ENCODE assay signal across 16 cellular contexts in genomic region chr6:11368264-11368663, GRCh38.
DNase-seq lines count a peak whose midpoint lies in the region; ATAC-seq and TF ChIP-seq lines count a peak whose summit lies in the region.
"Had no signal": no experiment of that assay in that cellular context is flagged by ENCODE, and none has a peak within 500 bp of the region (broad histone marks: within the 10 kb centered on the region; RNA-seq: fewer than 3 reads in every experiment).

No MANE protein-coding gene starts in this region.

- H3K27me3 Mint-ChIP-seq in MCF 10A (ENCODE audit: insufficient read depth, unreplicated experiment), result no peaks in the 10 kb centered on the region

- POLR2A ChIA-PET in MCF 10A (lab: Yijun Ruan, JAX), result no interaction called here

- H3K4me3 ChIP-seq in breast epithelium (no peak overlapping the region), astrocyte of the cerebellum (ENCODE audit: low read depth, low read length) (no peak overlapping the region), thyroid gland (replicated peaks in 1 of 3) (no peak overlapping the region)
- H3K4me3 ChIP-seq: adrenal gland, HAP-1, tibial nerve had no signal

- H3K27me3 ChIP-seq in breast epithelium, result no peaks in the 10 kb centered on the region
- H3K27me3 ChIP-seq in thyroid gland, result no peaks in the 10 kb centered on the region
- H3K27me3 ChIP-seq: adrenal gland, tibial nerve had no signal

- no peaks in the 10 kb centered on the region for H3K9me3 ChIP-seq in breast epithelium
- no peaks in the 10 kb centered on the region for H3K9me3 ChIP-seq in thyroid gland
- H3K9me3 ChIP-seq: adrenal gland, HAP-1, tibial nerve had no signal

- no peaks in the 10 kb centered on the region for H3K36me3 ChIP-seq in breast epithelium
- H3K36me3 ChIP-seq in thyroid gland, result no peaks in the 10 kb centered on the region
- H3K36me3 ChIP-seq: adrenal gland, HAP-1, tibial nerve had no signal

- H3K27ac ChIP-seq in breast epithelium (peak overlapping the region in 1 of 2 donors; percentile 77), thyroid gland (peak overlapping the region in 2 of 3 donors; percentile 10 to 79)
- H3K27ac ChIP-seq: adrenal gland had no signal

- no peaks in the 10 kb centered on the region for H3K36me3 Mint-ChIP-seq in MCF 10A (ENCODE audit: insufficient read depth, unreplicated experiment)

- intact Hi-C loops in MCF 10A (cut with micrococcal nuclease), result no loop called here
- intact Hi-C loops in breast epithelium (cut with DNase I; ENCODE audit: low total_unique reads), result loop anchor here (10.0 kb wide), 1 partner anchor 123 kb away; no protein-coding TSS in a partner anchor
- intact Hi-C loops in thyroid gland (cut with DNase I), result no loop called here

- H3K4me3 Mint-ChIP-seq in MCF 10A (ENCODE audit: unreplicated experiment), result no peak overlapping the region

- ATAC-seq in HG02571 (IDR thresholded peaks at IDR 0.05; ENCODE audit: unreplicated experiment), result no peak

- no TSS peak for BruUV-seq in MCF 10A (replicated peaks; lab: Mats Ljungman, UMichigan)

- DNase-seq in MCF 10A (ENCODE audit: unreplicated experiment) (no peak), breast epithelium (ENCODE audit: low spot score in 2 of 2) (no peak), astrocyte of the cerebellum (ENCODE audit: low read depth) (peak; percentile 39), kidney tubule cell (ENCODE audit: low spot score) (peak; percentile 75), thyroid gland (no peak), NCI-H524 treated with DMSO at 0.1 percent for 48 hours (lab: John Stamatoyannopoulos, UW) (no peak), EL (no peak)
- DNase-seq: activated CD8-positive, alpha-beta memory T cell treated with anti-CD3 and anti-CD28 coated beads for 24 hours; adrenal gland; C1 segment of cervical spinal cord; NCI-H1930; NCI-H446 treated with DMSO at 0.1 percent for 48 hours; SHP77 had no signal

- peaks cover 33% of the 10 kb centered on the region for H3K4me1 Mint-ChIP-seq in MCF 10A (ENCODE audit: insufficient read depth, unreplicated experiment)

- WGBS in thyroid gland, 2 donors, result 93% methylated on average over 5 of the region's 5 CpGs

- H3K4me1 ChIP-seq in breast epithelium (no peaks in the 10 kb centered on the region), thyroid gland (peaks cover 23 to 65% of the 10 kb centered on the region in 2 donors)
- H3K4me1 ChIP-seq: adrenal gland had no signal

- TF ChIP-seq CTCF in MCF 10A (IDR thresholded peaks at IDR 0.05; ENCODE audit: unreplicated experiment) (no peak), breast epithelium (IDR thresholded peaks at IDR 0.05) (no peak), astrocyte of the cerebellum (IDR thresholded peaks at IDR 0.05; ENCODE audit: low read depth, low read length, missing control alignments) (no peak), thyroid gland (IDR thresholded peaks at IDR 0.05) (no peak)

- H3K27ac Mint-ChIP-seq in MCF 10A (ENCODE audit: low read depth, unreplicated experiment), result peak overlapping the region; percentile 93

- in situ Hi-C loops in astrocyte of the cerebellum (cut with HindIII; ENCODE audit: low sequenced_read_pairs), result no loop called here

- CTCF ChIA-PET in MCF 10A (lab: Yijun Ruan, JAX), result no interaction called here

- TF ChIP-seq POLR2A in breast epithelium (IDR thresholded peaks at IDR 0.05), result no peak
- TF ChIP-seq POLR2A in thyroid gland (IDR thresholded peaks at IDR 0.05), result no peak

- H3K9me3 Mint-ChIP-seq in MCF 10A (ENCODE audit: unreplicated experiment), result no peaks in the 10 kb centered on the region

Comparison
In these comparisons a context has a peak if more than half of its experiments do, and no peak if none do; other contexts are left out.
1. DNase-seq: peak in astrocyte of the cerebellum (single experiment) and kidney tubule cell (single experiment); none in MCF 10A (single experiment), breast epithelium (0 of 2), thyroid gland (0 of 2), NCI-H524 treated with DMSO at 0.1 percent for 48 hours (single experiment) and EL (single experiment).